Comparison of ENCODE assay signal across 18 cellular contexts in genomic region chr14:92401561-92401960, GRCh38.
"Had no signal": no experiment of that assay in that cellular context is flagged by ENCODE, and none has a peak within 500 bp of the region (broad histone marks: within the 10 kb centered on the region; RNA-seq: fewer than 3 reads in every experiment).

No MANE protein-coding gene starts in this region.

- H3K9me3 Mint-ChIP-seq: activated naive CD4-positive, alpha-beta T cell treated with anti-CD3 and anti-CD28 coated beads, Interleukin-2, amount 50 U/mL, for 24 hours; activated T-cell treated with anti-CD3 and anti-CD28 coated beads, Interleukin-2, amount 50 U/mL, for 4 hours; natural killer cell treated with Interleukin-12 subunit alpha and Interleukin-12 subunit beta and Interleukin-15 and Interleukin-18, amount 100 ng/mL, for 72 hours; stimulated activated naive CD8-positive, alpha-beta T cell treated with anti-CD3 and anti-CD28 coated beads, Interleukin-15, Interleukin-2, amounts not matched to agents 100 ng/mL and 50 ng/mL, for 24 hours; T-helper 2 cell treated with Interferon-gamma antibody and Interleukin-4, amounts not matched to agents 5 μg/mL and 100 μg/mL, for 36 hours had no signal

- H3K27ac Mint-ChIP-seq: activated CD4-positive, alpha-beta memory T cell treated with anti-CD3 and anti-CD28 coated beads, Interleukin-2, amount 10 ng/mL, durations not matched to agents 7 days and 5 days; activated naive CD4-positive, alpha-beta T cell treated with anti-CD3 and anti-CD28 coated beads, Interleukin-2, amount 50 U/mL, for 24 hours; natural killer cell treated with Interleukin-12 subunit alpha and Interleukin-12 subunit beta and Interleukin-15 and Interleukin-18, amount 100 ng/mL, for 72 hours; stimulated activated naive CD8-positive, alpha-beta T cell treated with anti-CD3 and anti-CD28 coated beads, Interleukin-15, Interleukin-2, amounts not matched to agents 100 ng/mL and 50 ng/mL, for 24 hours; T-helper 2 cell treated with Interferon-gamma antibody and Interleukin-4, amounts not matched to agents 5 μg/mL and 100 μg/mL, for 36 hours; type B pancreatic cell had no signal

- H3K4me1 Mint-ChIP-seq: activated CD4-positive, alpha-beta memory T cell treated with anti-CD3 and anti-CD28 coated beads, Interleukin-2, amount 10 ng/mL, durations not matched to agents 7 days and 5 days; activated naive CD4-positive, alpha-beta T cell treated with anti-CD3 and anti-CD28 coated beads, Interleukin-2, amount 50 U/mL, for 24 hours had no signal

- H3K36me3 ChIP-seq: adrenal gland, left ventricle myocardium inferior, suprapubic skin had no signal

- H3K27me3 Mint-ChIP-seq: activated naive CD4-positive, alpha-beta T cell treated with anti-CD3 and anti-CD28 coated beads, Interleukin-2, amount 50 U/mL, for 24 hours had no signal

- H3K4me3 Mint-ChIP-seq: activated CD4-positive, alpha-beta memory T cell treated with anti-CD3 and anti-CD28 coated beads, Interleukin-2, amount 10 ng/mL, durations not matched to agents 7 days and 5 days; activated naive CD4-positive, alpha-beta T cell treated with anti-CD3 and anti-CD28 coated beads, Interleukin-2, amount 50 U/mL, for 24 hours; activated T-cell treated with anti-CD3 and anti-CD28 coated beads, Interleukin-2, amount 50 U/mL, for 4 hours; natural killer cell treated with Interleukin-12 subunit alpha and Interleukin-12 subunit beta and Interleukin-15 and Interleukin-18, amount 100 ng/mL, for 72 hours; stimulated activated naive CD8-positive, alpha-beta T cell treated with anti-CD3 and anti-CD28 coated beads, Interleukin-15, Interleukin-2, amounts not matched to agents 100 ng/mL and 50 ng/mL, for 24 hours; T-helper 2 cell treated with Interferon-gamma antibody and Interleukin-4, amounts not matched to agents 5 μg/mL and 100 μg/mL, for 36 hours; type B pancreatic cell had no signal

- ATAC-seq: activated T-cell treated with anti-CD3 and anti-CD28 coated beads, Interleukin-2, amount 50 U/mL, for 4 hours; natural killer cell treated with Interleukin-12 subunit alpha and Interleukin-12 subunit beta and Interleukin-15 and Interleukin-18, amount 100 ng/mL, for 72 hours had no signal

- H3K9me3 ChIP-seq: adrenal gland, suprapubic skin had no signal

- FAIRE-seq: endometrium, kidney had no signal

- H3K27me3 ChIP-seq: adrenal gland, suprapubic skin had no signal

- H3K36me3 Mint-ChIP-seq: activated naive CD4-positive, alpha-beta T cell treated with anti-CD3 and anti-CD28 coated beads, Interleukin-2, amount 50 U/mL, for 24 hours; natural killer cell treated with Interleukin-12 subunit alpha and Interleukin-12 subunit beta and Interleukin-15 and Interleukin-18, amount 100 ng/mL, for 72 hours; type B pancreatic cell had no signal

- H3K27ac ChIP-seq: adrenal gland, left ventricle myocardium inferior, suprapubic skin had no signal

- H3K4me3 ChIP-seq: adrenal gland, left ventricle myocardium inferior, skin epidermis, suprapubic skin had no signal

- DNase-seq: activated CD4-positive, alpha-beta memory T cell treated with anti-CD3 and anti-CD28 coated beads, Interleukin-2, amount 10 ng/mL, durations not matched to agents 7 days and 5 days; activated effector memory CD4-positive, alpha-beta T cell treated with anti-CD3 and anti-CD28 coated beads, Interleukin-2, amount 50 U/mL, for 16 hours; activated T-cell treated with anti-CD3 and anti-CD28 coated beads, Interleukin-2, amount 50 U/mL, for 4 hours; adrenal gland; kidney; left ventricle myocardium inferior; nucleus accumbens; posterior cingulate gyrus; retina; stimulated activated CD4-positive, alpha-beta T cell treated with anti-CD3 and anti-CD28 coated beads, Interleukin-4, amount 100 ng/mL, for 24 hours had no signal

- H3K4me1 ChIP-seq: adrenal gland, suprapubic skin had no signal
